8 cellular contexts compared by ENCODE assay signal in genomic region chr20:48716086-48716485, GRCh38.
DNase-seq lines count a peak whose midpoint lies in the region; ATAC-seq and TF ChIP-seq lines count a peak whose summit lies in the region.

No MANE protein-coding gene starts in this region.

- CTCF ChIA-PET in RWPE1 (lab: Yijun Ruan, JAX), result interaction anchor here (1.3 kb wide), 1 partner anchor 59 kb away, joined by 5 read pairs; no protein-coding TSS in a partner anchor

- no peak overlapping the region for H3K4me3 Mint-ChIP-seq in neural crest cell
- peak overlapping the region; percentile 76 to 89 for H3K4me3 Mint-ChIP-seq in stimulated activated naive CD8-positive, alpha-beta T cell treated with anti-CD3 and anti-CD28 coated beads, Interleukin-15, amount 100 ng/mL, for 72 hours

- TF ChIP-seq CTCF in neural crest cell (conservative IDR thresholded peaks at IDR 0.05) (no peak), RWPE1 (conservative IDR thresholded peaks at IDR 0.05; ENCODE audit: low read depth) (no peak)

- ATAC-seq in activated CD4-positive, CD25-positive, alpha-beta regulatory T cell treated with anti-CD3 and anti-CD28 coated beads, Interleukin-2, amount 50 U/mL, for 24 hours, result peak; percentile 65 to 67
- peak; percentile 82 for ATAC-seq in stimulated activated naive CD8-positive, alpha-beta T cell treated with anti-CD3 and anti-CD28 coated beads, Interleukin-15, amount 100 ng/mL, for 72 hours
- ATAC-seq in HG02885 (IDR thresholded peaks at IDR 0.05; ENCODE audit: poor library complexity, unreplicated experiment), result no peak

- H3K9me3 Mint-ChIP-seq in neural crest cell, result no peaks in the 10 kb centered on the region
- no peaks in the 10 kb centered on the region for H3K9me3 Mint-ChIP-seq in stimulated activated naive CD8-positive, alpha-beta T cell treated with anti-CD3 and anti-CD28 coated beads, Interleukin-15, amount 100 ng/mL, for 72 hours

- peaks cover 58% of the 10 kb centered on the region for H3K4me1 Mint-ChIP-seq in neural crest cell
- peaks cover 87% of the 10 kb centered on the region for H3K4me1 Mint-ChIP-seq in stimulated activated naive CD8-positive, alpha-beta T cell treated with anti-CD3 and anti-CD28 coated beads, Interleukin-15, amount 100 ng/mL, for 72 hours

- peak; percentile 54 for DNase-seq in activated gamma-delta T cell treated with anti-CD3 and anti-CD28 coated beads, Interleukin-2, amount 50 U/mL, for 16 hours (ENCODE audit: low read depth)
- DNase-seq in neural crest cell (ENCODE audit: low read depth, low spot score) (no peak), RWPE1 (ENCODE audit: low spot score) (no peak), NCI-H1417 treated with DMSO at 0.1 percent for 48 hours (lab: John Stamatoyannopoulos, UW) (no peak), NCI-H1930 (lab: John Stamatoyannopoulos, UW) (no peak)
- DNase-seq in stimulated activated naive CD8-positive, alpha-beta T cell treated with anti-CD3 and anti-CD28 coated beads, Interleukin-15, amount 100 ng/mL, for 72 hours, result peak; percentile 65 to 75

- POLR2A ChIA-PET in RWPE1 (lab: Yijun Ruan, JAX; ENCODE audit: low non-redundant PET), result no interaction called here

- no peaks in the 10 kb centered on the region for H3K27me3 Mint-ChIP-seq in neural crest cell (ENCODE audit: low read depth)
- H3K27me3 Mint-ChIP-seq in stimulated activated naive CD8-positive, alpha-beta T cell treated with anti-CD3 and anti-CD28 coated beads, Interleukin-15, amount 100 ng/mL, for 72 hours, result no peaks in the 10 kb centered on the region

- H3K36me3 Mint-ChIP-seq in neural crest cell (ENCODE audit: low read depth), result peaks cover 15% of the 10 kb centered on the region

- H3K27ac Mint-ChIP-seq in neural crest cell (ENCODE audit: unreplicated experiment), result peak overlapping the region; percentile 84
- H3K27ac Mint-ChIP-seq in stimulated activated naive CD8-positive, alpha-beta T cell treated with anti-CD3 and anti-CD28 coated beads, Interleukin-15, amount 100 ng/mL, for 72 hours, result peak overlapping the region; percentile 98 to 100

- H3K27ac ChIP-seq in RWPE1, result no peak overlapping the region

Comparison
In these comparisons a context has a peak if more than half of its experiments do, and no peak if none do; other contexts are left out.
1. DNase-seq: peak in activated gamma-delta T cell treated with anti-CD3 and anti-CD28 coated beads, Interleukin-2, amount 50 U/mL, for 16 hours (single experiment) and stimulated activated naive CD8-positive, alpha-beta T cell treated with anti-CD3 and anti-CD28 coated beads, Interleukin-15, amount 100 ng/mL, for 72 hours (2 of 2); none in neural crest cell (single experiment), RWPE1 (single experiment), NCI-H1417 treated with DMSO at 0.1 percent for 48 hours (single experiment) and NCI-H1930 (0 of 2).